14 cellular contexts compared by ENCODE assay signal in genomic region chr18:68694316-68694715, GRCh38.
"Had no signal": no experiment of that assay in that cellular context is flagged by ENCODE, and none has a peak within 500 bp of the region (broad histone marks: within the 10 kb centered on the region; RNA-seq: fewer than 3 reads in every experiment).

No MANE protein-coding gene starts in this region.

- H3K9me3 Mint-ChIP-seq: activated B cell treated with CpG ODN at 0.5 μM for 24 hours; activated CD4-positive, alpha-beta T cell treated with anti-CD3 and anti-CD28 coated beads, Interleukin-2, amount 10 ng/mL, durations not matched to agents 7 days and 5 days; effector memory CD8-positive, alpha-beta T cell; nephron progenitor cell; stimulated activated memory B cell treated with anti-CD40 and anti-IgM and Interleukin-4, amounts not matched to agents 10 μg/mL and 1 μg/mL and 100 μg/mL, for 72 hours had no signal

- H3K4me3 ChIP-seq: heart left ventricle, SJSA1, transverse colon, vagina had no signal

- DNase-seq: activated B cell treated with CpG ODN at 0.5 μM for 24 hours; activated CD4-positive, alpha-beta T cell treated with anti-CD3 and anti-CD28 coated beads, Interleukin-2, amount 10 ng/mL, durations not matched to agents 7 days and 5 days; activated CD8-positive, alpha-beta memory T cell treated with anti-CD3 and anti-CD28 coated beads for 24 hours; activated naive CD4-positive, alpha-beta T cell; effector memory CD8-positive, alpha-beta T cell; left colon; mammary epithelial cell; nephron progenitor cell; transverse colon had no signal

- H3K27ac Mint-ChIP-seq: activated B cell treated with CpG ODN at 0.5 μM for 24 hours; activated CD4-positive, alpha-beta T cell treated with anti-CD3 and anti-CD28 coated beads, Interleukin-2, amount 10 ng/mL, durations not matched to agents 7 days and 5 days; effector memory CD8-positive, alpha-beta T cell; nephron progenitor cell; stimulated activated memory B cell treated with anti-CD40 and anti-IgM and Interleukin-4, amounts not matched to agents 10 μg/mL and 1 μg/mL and 100 μg/mL, for 72 hours had no signal

- H3K27ac ChIP-seq: epithelial cell of prostate, heart left ventricle, SJSA1, transverse colon, vagina had no signal

- H3K9me3 ChIP-seq: heart left ventricle, SJSA1, transverse colon, vagina had no signal

- H3K4me3 Mint-ChIP-seq: activated B cell treated with CpG ODN at 0.5 μM for 24 hours; activated CD4-positive, alpha-beta T cell treated with anti-CD3 and anti-CD28 coated beads, Interleukin-2, amount 10 ng/mL, durations not matched to agents 7 days and 5 days; effector memory CD8-positive, alpha-beta T cell; nephron progenitor cell; stimulated activated memory B cell treated with anti-CD40 and anti-IgM and Interleukin-4, amounts not matched to agents 10 μg/mL and 1 μg/mL and 100 μg/mL, for 72 hours had no signal

- H3K27me3 Mint-ChIP-seq: activated B cell treated with CpG ODN at 0.5 μM for 24 hours; activated CD4-positive, alpha-beta T cell treated with anti-CD3 and anti-CD28 coated beads, Interleukin-2, amount 10 ng/mL, durations not matched to agents 7 days and 5 days; effector memory CD8-positive, alpha-beta T cell; stimulated activated memory B cell treated with anti-CD40 and anti-IgM and Interleukin-4, amounts not matched to agents 10 μg/mL and 1 μg/mL and 100 μg/mL, for 72 hours had no signal

- ATAC-seq: effector memory CD8-positive, alpha-beta T cell; left colon; stimulated activated memory B cell treated with anti-CD40 and anti-IgM and Interleukin-4, amounts not matched to agents 10 μg/mL and 1 μg/mL and 100 μg/mL, for 72 hours had no signal

- H3K4me1 ChIP-seq: heart left ventricle, SJSA1, transverse colon, vagina had no signal

- H3K4me1 Mint-ChIP-seq: activated B cell treated with CpG ODN at 0.5 μM for 24 hours; nephron progenitor cell; stimulated activated memory B cell treated with anti-CD40 and anti-IgM and Interleukin-4, amounts not matched to agents 10 μg/mL and 1 μg/mL and 100 μg/mL, for 72 hours had no signal

- H3K27me3 ChIP-seq: heart left ventricle, SJSA1, transverse colon, vagina had no signal
